In the genomic region with DNA sequence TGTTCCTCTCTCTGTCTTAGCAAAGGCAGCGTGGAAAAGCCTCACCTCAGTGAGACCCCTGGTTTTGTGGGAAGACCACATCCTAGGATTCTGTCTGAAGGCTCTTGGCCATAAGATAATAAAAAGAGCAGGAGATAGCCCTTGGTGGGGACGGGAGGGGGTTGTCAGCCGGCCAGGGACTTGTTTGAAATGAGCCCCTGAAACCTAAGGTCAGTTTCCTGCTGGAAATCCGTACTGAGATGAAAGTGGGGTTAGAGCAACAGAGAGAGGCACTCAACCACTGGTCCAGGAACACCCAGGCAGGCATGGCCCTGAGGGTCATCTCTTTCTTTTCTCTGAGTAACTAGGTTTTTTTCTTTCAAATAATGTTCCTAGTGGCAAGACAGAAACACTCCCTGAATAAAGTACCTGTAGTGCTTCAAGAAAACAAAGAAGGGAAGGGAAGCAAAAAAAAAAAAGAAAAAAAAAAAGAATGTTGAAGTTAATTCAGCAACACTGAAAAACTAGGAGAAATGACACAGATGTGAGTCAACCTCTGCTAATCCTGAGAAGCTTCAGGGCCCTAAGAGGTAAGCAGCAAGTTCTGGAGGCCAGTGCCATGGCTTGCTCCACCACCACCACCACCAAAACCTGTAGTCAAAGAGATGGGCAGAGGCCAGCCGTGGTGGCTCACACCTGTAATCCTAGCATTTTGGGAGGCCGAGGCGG, we compare ENCODE assay signal across 16 cellular contexts. TPM values are rescaled to one million over a fixed set of nuclear protein-coding genes. Genes with fewer than 3 reads are reported as not detected.
DNase-seq lines count a peak whose midpoint lies in the region; ATAC-seq and TF ChIP-seq lines count a peak whose summit lies in the region.
"Had no signal": no experiment of that assay in that cellular context is flagged by ENCODE, and none has a peak within 500 bp of the region (broad histone marks: within the 10 kb centered on the region; RNA-seq: fewer than 3 reads in every experiment).

No MANE protein-coding gene starts in this region.

- ATAC-seq in HCT116 = no peak
- ATAC-seq in HG03442 (IDR thresholded peaks at IDR 0.05; ENCODE audit: unreplicated experiment) = no peak
- ATAC-seq in HG03460 (IDR thresholded peaks at IDR 0.05; ENCODE audit: unreplicated experiment) = no peak

- H3K9me3 ChIP-seq in HCT116 (ENCODE audit: control insufficient read depth in 1 of 2, insufficient read depth in 1 of 2, low read depth in 1 of 2, low read length in 2 of 2) = no peaks in the 10 kb centered on the region
- no peaks in the 10 kb centered on the region for H3K9me3 ChIP-seq in subcutaneous abdominal adipose tissue (ENCODE audit: control insufficient read depth in 5 of 5, low read length in 5 of 5)
- H3K9me3 ChIP-seq: prostate gland had no signal

- H3K4me3 ChIP-seq in HCT116 (replicated peaks in 1 of 2; ENCODE audit: low read depth in 1 of 2, low read length in 2 of 2) (no peak overlapping the region), subcutaneous abdominal adipose tissue (ENCODE audit: low read depth in 1 of 5, low read length in 5 of 5) (no peak overlapping the region)
- H3K4me3 ChIP-seq: prostate gland had no signal

- H2AFZ ChIP-seq in HCT116 (ENCODE audit: low read depth, low read length, poor library complexity, severe bottlenecking) = no peak overlapping the region

- H3K9ac ChIP-seq in HCT116 (ENCODE audit: low read length) = no peak overlapping the region
- no peak overlapping the region for H3K9ac ChIP-seq in subcutaneous abdominal adipose tissue (ENCODE audit: low read length in 5 of 5)

- CTCF ChIA-PET in HCT116 (lab: Charles Lee) = no interaction called here

- H3K9me2 ChIP-seq in HCT116 (ENCODE audit: insufficient read depth) = no peaks in the 10 kb centered on the region

- peak overlapping the region; percentile 36 for H3K4me2 ChIP-seq in HCT116 (ENCODE audit: low read length)

- no peaks in the 10 kb centered on the region for H3K36me3 ChIP-seq in HCT116 (ENCODE audit: control insufficient read depth in 1 of 2, insufficient read depth in 2 of 2, low read length in 2 of 2)
- H3K36me3 ChIP-seq in subcutaneous abdominal adipose tissue (ENCODE audit: control insufficient read depth in 5 of 5, insufficient read depth in 5 of 5, low read length in 5 of 5) = peaks cover 0 to 5% (median 0%) of the 10 kb centered on the region in 5 donors
- H3K36me3 ChIP-seq: prostate gland had no signal

- H3K27me3 ChIP-seq in HCT116 (ENCODE audit: insufficient read depth, low read length) (no peaks in the 10 kb centered on the region), subcutaneous abdominal adipose tissue (ENCODE audit: control insufficient read depth in 5 of 5, insufficient read depth in 4 of 5, low read length in 5 of 5) (no peaks in the 10 kb centered on the region)

- intact Hi-C loops in HCT116 (cut with micrococcal nuclease) = no loop called here

- H3K79me2 ChIP-seq in HCT116 (ENCODE audit: insufficient read depth, low read length) = peaks cover 26% of the 10 kb centered on the region

- H3K4me1 ChIP-seq in HCT116 (ENCODE audit: control insufficient read depth in 1 of 2, insufficient read depth in 2 of 2, low read length in 2 of 2) (peaks cover 65 to 88% of the 10 kb centered on the region in 2 experiments), subcutaneous abdominal adipose tissue (ENCODE audit: control insufficient read depth in 5 of 5, insufficient read depth in 5 of 5, low read length in 5 of 5) (peaks cover 9 to 63% (median 58%) of the 10 kb centered on the region in 5 donors)

- RAD21 ChIA-PET in HCT116 (lab: Charles Lee; ENCODE audit: low non-redundant PET in 1 of 2, low total read pairs in 2 of 2, uncharacterized antibody in 2 of 2, unreplicated experiment in 2 of 2) = no interaction called here

- POLR2A ChIA-PET in HCT116 (lab: Charles Lee) = no interaction called here

- TF ChIP-seq CTCF in HCT116 (IDR thresholded peaks at IDR 0.05 in 2 of 3, conservative IDR thresholded peaks at IDR 0.05 in 1 of 3; ENCODE audit: borderline replicate concordance in 1 of 3, insufficient read depth in 1 of 3, low read depth in 2 of 3, low read length in 2 of 3) = no peak

- DNase-seq in HCT116 (ENCODE audit: low read depth, low spot score) (no peak), hepatic stellate cell (ENCODE audit: low spot score) (peak; percentile 29), HK-2 (ENCODE audit: unreplicated experiment) (no peak)
- DNase-seq: activated CD8-positive, alpha-beta memory T cell treated with anti-CD3 and anti-CD28 coated beads, Interleukin-2, amount 50 U/mL, for 4 hours; CD8-positive, alpha-beta memory T cell; effector CD8-positive, alpha-beta T cell; NCI-H1092; NCI-H524 treated with DMSO at 0.1 percent for 48 hours; SHP77 treated with DMSO at 0.1 percent for 48 hours; stimulated activated CD4-positive, alpha-beta T cell treated with anti-CD3 and anti-CD28 coated beads, Interleukin-2, amount 100 ng/mL, for 48 hours; stimulated activated naive CD4-positive, alpha-beta T cell treated with Interleukin-2 at 50 U/mL for 16 hours had no signal

- TF ChIP-seq RAD21 in HCT116 (IDR thresholded peaks at IDR 0.05; ENCODE audit: low read depth) = no peak

- no TSS peak for BruUV-seq in HCT116 (replicated peaks; lab: Mats Ljungman, UMichigan)

- no peak for TF ChIP-seq POLR2A in HCT116 (IDR thresholded peaks at IDR 0.05; ENCODE audit: borderline replicate concordance, extremely low read depth, insufficient read depth, insufficient read length)

- no peak overlapping the region for H3K27ac ChIP-seq in HCT116 (ENCODE audit: low read depth, low read length)
- peak overlapping the region; percentile 30 for H3K27ac ChIP-seq in angular gyrus (ENCODE audit: low read depth, low read length)
- H3K27ac ChIP-seq in subcutaneous abdominal adipose tissue (ENCODE audit: low read depth, low read length) = peak overlapping the region; percentile 54
- H3K27ac ChIP-seq: prostate gland had no signal

- no peaks in the 10 kb centered on the region for H4K20me1 ChIP-seq in HCT116 (ENCODE audit: insufficient read depth)

TF ChIP-seq in HCT116, 20 proteins besides CTCF, POLR2A, EP300 and RAD21 (continues in another document):
- TF ChIP-seq SP1 (IDR thresholded peaks at IDR 0.05; ENCODE audit: low read depth) = no peak
- no peak for TF ChIP-seq EZH2phosphoT487 (IDR thresholded peaks at IDR 0.05; ENCODE audit: borderline replicate concordance)
- no peak for TF ChIP-seq SRF (IDR thresholded peaks at IDR 0.05; ENCODE audit: low read depth)
- TF ChIP-seq SIN3A (IDR thresholded peaks at IDR 0.05; ENCODE audit: low read depth) = no peak
- TF ChIP-seq ZFX (IDR thresholded peaks at IDR 0.05) = no peak
- TF ChIP-seq POLR2AphosphoS5 (IDR thresholded peaks at IDR 0.05; ENCODE audit: low read depth, low read length) = no peak
- TF ChIP-seq MAX (IDR thresholded peaks at IDR 0.05) = no peak
- TF ChIP-seq CBX3 (IDR thresholded peaks at IDR 0.05; ENCODE audit: low read depth) = no peak
- TF ChIP-seq ELF1 (IDR thresholded peaks at IDR 0.05; ENCODE audit: borderline replicate concordance, low read depth) = no peak
- no peak for TF ChIP-seq EZH2 (IDR thresholded peaks at IDR 0.05)
- no peak for TF ChIP-seq FOSL1 (IDR thresholded peaks at IDR 0.05; ENCODE audit: low read depth)
- no peak for TF ChIP-seq ZBTB33 (IDR thresholded peaks at IDR 0.05; ENCODE audit: extremely low read depth, insufficient replicate concordance, low read length)
- TF ChIP-seq EGR1 (IDR thresholded peaks at IDR 0.05; ENCODE audit: low read depth) = no peak
- TF ChIP-seq, protein P1, sequence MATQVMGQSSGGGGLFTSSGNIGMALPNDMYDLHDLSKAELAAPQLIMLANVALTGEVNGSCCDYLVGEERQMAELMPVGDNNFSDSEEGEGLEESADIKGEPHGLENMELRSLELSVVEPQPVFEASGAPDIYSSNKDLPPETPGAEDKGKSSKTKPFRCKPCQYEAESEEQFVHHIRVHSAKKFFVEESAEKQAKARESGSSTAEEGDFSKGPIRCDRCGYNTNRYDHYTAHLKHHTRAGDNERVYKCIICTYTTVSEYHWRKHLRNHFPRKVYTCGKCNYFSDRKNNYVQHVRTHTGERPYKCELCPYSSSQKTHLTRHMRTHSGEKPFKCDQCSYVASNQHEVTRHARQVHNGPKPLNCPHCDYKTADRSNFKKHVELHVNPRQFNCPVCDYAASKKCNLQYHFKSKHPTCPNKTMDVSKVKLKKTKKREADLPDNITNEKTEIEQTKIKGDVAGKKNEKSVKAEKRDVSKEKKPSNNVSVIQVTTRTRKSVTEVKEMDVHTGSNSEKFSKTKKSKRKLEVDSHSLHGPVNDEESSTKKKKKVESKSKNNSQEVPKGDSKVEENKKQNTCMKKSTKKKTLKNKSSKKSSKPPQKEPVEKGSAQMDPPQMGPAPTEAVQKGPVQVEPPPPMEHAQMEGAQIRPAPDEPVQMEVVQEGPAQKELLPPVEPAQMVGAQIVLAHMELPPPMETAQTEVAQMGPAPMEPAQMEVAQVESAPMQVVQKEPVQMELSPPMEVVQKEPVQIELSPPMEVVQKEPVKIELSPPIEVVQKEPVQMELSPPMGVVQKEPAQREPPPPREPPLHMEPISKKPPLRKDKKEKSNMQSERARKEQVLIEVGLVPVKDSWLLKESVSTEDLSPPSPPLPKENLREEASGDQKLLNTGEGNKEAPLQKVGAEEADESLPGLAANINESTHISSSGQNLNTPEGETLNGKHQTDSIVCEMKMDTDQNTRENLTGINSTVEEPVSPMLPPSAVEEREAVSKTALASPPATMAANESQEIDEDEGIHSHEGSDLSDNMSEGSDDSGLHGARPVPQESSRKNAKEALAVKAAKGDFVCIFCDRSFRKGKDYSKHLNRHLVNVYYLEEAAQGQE (IDR thresholded peaks at IDR 0.05; ENCODE audit: low read depth) = no peak

RNA-seq across cellular contexts. Expression of gene ITGB5, which starts 3.2 kb away (rescaled TPM):
- 77.8 TPM for total RNA-seq in HCT116 (2021; ENCODE audit: unreplicated experiment)
- polyA plus RNA-seq in HCT116 (2012) = 96.5 and 115 TPM in 2 replicates

RNA-seq across cellular contexts. Expression of gene MUC13, which starts 50.6 kb away (rescaled TPM):
- 0.44 TPM for total RNA-seq in HCT116 (2021; ENCODE audit: unreplicated experiment)
- 0.22 and 0.29 TPM in 2 replicates for polyA plus RNA-seq in HCT116 (2012)
- total RNA-seq: CD8-positive, alpha-beta memory T cell had no signal
- polyA plus RNA-seq: CD8-positive, alpha-beta memory T cell had no signal
